In genomic region chr14:105315211-105315721, GRCh38 we compare ENCODE assay signal across 7 cellular contexts. TPM values are rescaled to one million over a fixed set of nuclear protein-coding genes. Genes with fewer than 3 reads are reported as not detected.
DNase-seq lines count a peak whose midpoint lies in the region; ATAC-seq, FAIRE-seq and TF ChIP-seq lines count a peak whose summit lies in the region.

No MANE protein-coding gene starts in this region.

- no peaks in the 10 kb centered on the region for H3K9me3 Mint-ChIP-seq in activated naive CD8-positive, alpha-beta T cell treated with anti-CD3 and anti-CD28 coated beads for 36 hours

- intact Hi-C loops in left ventricle myocardium inferior (cut with micrococcal nuclease): no loop called here

- H3K36me3 Mint-ChIP-seq in activated naive CD8-positive, alpha-beta T cell treated with anti-CD3 and anti-CD28 coated beads for 36 hours: no peaks in the 10 kb centered on the region

- DNase-seq in Peyer's patch (peak; percentile 71 to 81 (median 77)), left ventricle myocardium inferior (no peak), renal cortical epithelial cell (ENCODE audit: low read depth) (peak; percentile 10), GM12892 (ENCODE audit: insufficient read length) (no peak)
- peak; percentile 40 for DNase-seq in activated naive CD8-positive, alpha-beta T cell treated with anti-CD3 and anti-CD28 coated beads for 36 hours

- no peak for TF ChIP-seq CTCF in Peyer's patch (IDR thresholded peaks at IDR 0.05)
- TF ChIP-seq CTCF in left ventricle myocardium inferior (IDR thresholded peaks at IDR 0.05; ENCODE audit: borderline replicate concordance): no peak

- H3K4me1 Mint-ChIP-seq in activated naive CD8-positive, alpha-beta T cell treated with anti-CD3 and anti-CD28 coated beads for 36 hours: peaks cover 23% of the 10 kb centered on the region

- H3K4me1 ChIP-seq in Peyer's patch (peaks cover 0 to 37% (median 14%) of the 10 kb centered on the region in 4 donors), left ventricle myocardium inferior (peaks cover 48% of the 10 kb centered on the region)

- no peaks in the 10 kb centered on the region for H3K27me3 Mint-ChIP-seq in activated naive CD8-positive, alpha-beta T cell treated with anti-CD3 and anti-CD28 coated beads for 36 hours

- H3K36me3 ChIP-seq in Peyer's patch (no peaks in the 10 kb centered on the region), left ventricle myocardium inferior (no peaks in the 10 kb centered on the region)

- peak overlapping the region; percentile 74 to 92 (median 78) for H3K27ac ChIP-seq in Peyer's patch
- H3K27ac ChIP-seq in left ventricle myocardium inferior (replicated peaks): peak overlapping the region; percentile 91

- H3K4me3 Mint-ChIP-seq in activated naive CD8-positive, alpha-beta T cell treated with anti-CD3 and anti-CD28 coated beads for 36 hours: peak overlapping the region; percentile 88

- H3K4me3 ChIP-seq in Peyer's patch (peak overlapping the region; percentile 57 to 95 (median 86)), left ventricle myocardium inferior (peak overlapping the region; percentile 83)

- H3K27me3 ChIP-seq in Peyer's patch: no peaks in the 10 kb centered on the region
- H3K27me3 ChIP-seq in left ventricle myocardium inferior (ENCODE audit: low read depth): no peaks in the 10 kb centered on the region

- H3K27ac Mint-ChIP-seq in activated naive CD8-positive, alpha-beta T cell treated with anti-CD3 and anti-CD28 coated beads for 36 hours: peak overlapping the region; percentile 65

- FAIRE-seq in GM12892 (lab: Jason Lieb, UNC): no peak

- ATAC-seq in GM18909 (IDR thresholded peaks at IDR 0.05; ENCODE audit: poor library complexity, unreplicated experiment) (peak; percentile 11), HG03045 (IDR thresholded peaks at IDR 0.05; ENCODE audit: unreplicated experiment) (peak; percentile 10)

- TF ChIP-seq POLR2A in Peyer's patch (IDR thresholded peaks at IDR 0.05): no peak
- TF ChIP-seq POLR2A in GM12892 (IDR thresholded peaks at IDR 0.05; ENCODE audit: low read depth, low read length): no peak

- no peaks in the 10 kb centered on the region for H3K9me3 ChIP-seq in Peyer's patch
- no peaks in the 10 kb centered on the region for H3K9me3 ChIP-seq in left ventricle myocardium inferior (replicated peaks)

RNA-seq across cellular contexts. Expression of gene PACS2, which starts 0.7 kb away (rescaled TPM):
- total RNA-seq in Peyer's patch (100 to 1,000 TPM in 3 of 4 donors, 10 to 100 TPM in 1; 77.2 to 158 (median 126) TPM), left ventricle myocardium inferior (64.0 TPM), renal cortical epithelial cell (31.4 and 67.7 TPM in 2 replicates)
- 10 to 100 TPM; 21.1 to 22.2 TPM for total RNA-seq in activated naive CD8-positive, alpha-beta T cell treated with anti-CD3 and anti-CD28 coated beads for 36 hours
- 8.5 TPM for polyA plus RNA-seq in GM12892 (2012; ENCODE audit: missing spikeins)

RNA-seq across cellular contexts. Expression of gene BRF1, which starts 14.5 kb away (rescaled TPM):
- 100 to 1,000 TPM in 1 of 4 donors, 10 to 100 TPM in 3; 40.8 to 112 (median 90.3) TPM for total RNA-seq in Peyer's patch
- 10 to 100 TPM; 21.9 to 22.8 TPM for total RNA-seq in activated naive CD8-positive, alpha-beta T cell treated with anti-CD3 and anti-CD28 coated beads for 36 hours
- 19.8 TPM for total RNA-seq in left ventricle myocardium inferior
- total RNA-seq in renal cortical epithelial cell: 23.4 and 47.9 TPM in 2 replicates
- 6.4 TPM for polyA plus RNA-seq in GM12892 (2012; ENCODE audit: missing spikeins)

Comparison
In these comparisons a context has a peak if more than half of its experiments do, and no peak if none do; other contexts are left out.
1. DNase-seq: peak in Peyer's patch (3 of 3), activated naive CD8-positive, alpha-beta T cell treated with anti-CD3 and anti-CD28 coated beads for 36 hours (single experiment) and renal cortical epithelial cell (single experiment); none in left ventricle myocardium inferior (single experiment) and GM12892 (single experiment).